ENCODE assay signal across 8 cellular contexts in the genomic region with DNA sequence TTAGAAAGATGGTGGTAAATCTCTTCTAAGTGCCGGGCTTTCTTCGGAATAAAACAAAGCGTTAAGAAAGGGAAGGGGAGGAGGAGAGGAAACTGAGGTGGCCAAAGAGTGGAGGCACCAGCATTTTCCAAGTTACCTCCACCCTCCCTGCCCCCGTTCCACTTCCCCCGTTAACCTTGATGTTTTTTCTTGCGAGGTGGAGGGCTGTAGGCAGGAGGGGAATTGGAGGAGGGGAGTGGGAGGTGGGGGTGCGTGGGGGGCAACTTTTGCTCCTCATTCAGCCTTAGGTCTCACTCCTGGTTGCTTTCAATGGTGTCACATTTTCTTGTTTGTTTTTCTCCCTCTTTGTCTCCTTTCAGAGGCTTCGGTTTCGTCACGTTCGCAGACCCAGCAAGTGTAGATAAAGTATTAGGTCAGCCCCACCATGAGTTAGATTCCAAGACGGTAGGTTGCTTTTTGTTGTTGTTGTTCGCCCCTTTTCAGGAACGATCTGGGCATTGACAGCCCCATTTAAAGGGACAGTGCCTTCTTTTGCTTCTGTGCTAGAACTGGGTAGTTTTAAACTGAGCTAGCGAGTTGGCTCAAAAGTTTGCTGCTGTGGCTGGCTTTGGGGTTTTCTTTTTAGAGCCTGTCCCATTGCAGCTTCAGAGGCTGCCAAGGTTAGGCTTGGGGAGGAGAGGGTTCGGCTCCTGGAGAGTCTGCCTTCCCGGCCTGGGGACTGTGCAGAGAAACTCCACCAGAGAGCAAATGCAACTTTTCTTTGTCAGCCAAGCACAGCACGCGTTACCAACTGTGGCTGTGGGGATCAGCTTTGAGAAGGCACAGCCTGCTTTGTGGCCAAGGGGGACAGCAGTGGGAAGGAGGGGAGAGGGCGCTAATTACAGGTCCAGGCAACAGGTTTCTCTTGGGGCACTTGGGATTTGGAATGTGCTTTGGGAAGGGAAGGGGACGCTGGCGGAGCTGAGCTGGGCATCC. TPM values are rescaled to one million over a fixed set of nuclear protein-coding genes. Genes with fewer than 3 reads are reported as not detected.
A peak's percentile ranks its signal among the peaks of the same experiment; 100 is the strongest.
DNase-seq lines count a peak whose midpoint lies in the region; ATAC-seq and TF ChIP-seq lines count a peak whose summit lies in the region.

No MANE protein-coding gene starts in this region.

- H3K9me3 ChIP-seq in neuron (ENCODE audit: low read length) = peaks cover 5% of the 10 kb centered on the region

- DNase-seq in NCI-H510A treated with DMSO at 0.1 percent for 48 hours (lab: John Stamatoyannopoulos, UW) = peak; percentile 50
- no peak for DNase-seq in NCI-H510A (lab: John Stamatoyannopoulos, UW)
- peak; percentile 33 for DNase-seq in RKO (ENCODE audit: low spot score)
- DNase-seq in endothelial cell (ENCODE audit: low spot score) = peak; percentile 15
- DNase-seq in NCI-H2081 treated with DMSO at 0.1 percent for 48 hours (lab: John Stamatoyannopoulos, UW) = no peak
- DNase-seq in putamen (ENCODE audit: low spot score) = no peak

- peaks cover 35% of the 10 kb centered on the region for H3K36me3 ChIP-seq in neuron (ENCODE audit: insufficient read depth, low read length)

- peaks cover 9% of the 10 kb centered on the region for H3K36me3 Mint-ChIP-seq in endothelial cell (ENCODE audit: low read depth, unreplicated experiment)

- peaks cover 4% of the 10 kb centered on the region for H3K27me3 Mint-ChIP-seq in endothelial cell (ENCODE audit: unreplicated experiment)

- H3K27me3 ChIP-seq in neuron (ENCODE audit: insufficient read depth, low read length) = no peaks in the 10 kb centered on the region

- H3K27ac Mint-ChIP-seq in endothelial cell (ENCODE audit: unreplicated experiment) = peak overlapping the region; percentile 95

- peaks cover 38% of the 10 kb centered on the region for H3K4me1 Mint-ChIP-seq in endothelial cell (ENCODE audit: unreplicated experiment)

- no peaks in the 10 kb centered on the region for H3K9me3 Mint-ChIP-seq in endothelial cell (ENCODE audit: unreplicated experiment)

- H3K4me3 ChIP-seq in neuron (ENCODE audit: low read length) = peak overlapping the region; percentile 70

- H3K4me1 ChIP-seq in neuron (ENCODE audit: insufficient read depth, low read length) = peaks cover 37% of the 10 kb centered on the region

- H2AFZ ChIP-seq in neuron (ENCODE audit: low read depth, low read length) = no peak overlapping the region

- no peak for ATAC-seq in GM19395 (IDR thresholded peaks at IDR 0.05; ENCODE audit: unreplicated experiment)

- peak overlapping the region; percentile 97 for H3K4me3 Mint-ChIP-seq in endothelial cell (ENCODE audit: unreplicated experiment)

- TF ChIP-seq CTCF in endothelial cell (IDR thresholded peaks at IDR 0.05; ENCODE audit: unreplicated experiment) = no peak

RNA-seq across cellular contexts. Expression of gene MSI2, which starts 1.9 kb away (rescaled TPM):
- 60.6 TPM for total RNA-seq in endothelial cell (ENCODE audit: unreplicated experiment)

Comparison
In these comparisons a context has a peak if more than half of its experiments do, and no peak if none do; other contexts are left out.
1. DNase-seq: peak in NCI-H510A treated with DMSO at 0.1 percent for 48 hours (single experiment), RKO (single experiment) and endothelial cell (single experiment); none in NCI-H510A (single experiment), NCI-H2081 treated with DMSO at 0.1 percent for 48 hours (single experiment) and putamen (single experiment).